8 cellular contexts compared by ENCODE assay signal in genomic region chr12:25386823-25387134, GRCh38.
DNase-seq lines count a peak whose midpoint lies in the region; ATAC-seq and TF ChIP-seq lines count a peak whose summit lies in the region.

No MANE protein-coding gene starts in this region.

- H3K79me2 ChIP-seq in OCI-LY1 (ENCODE audit: insufficient read depth, low read length) = no peaks in the 10 kb centered on the region

- peaks cover 34% of the 10 kb centered on the region for H3K4me1 Mint-ChIP-seq in Caco-2 (ENCODE audit: low read depth, unreplicated experiment)
- peaks cover 25 to 42% of the 10 kb centered on the region in 2 donors for H3K4me1 Mint-ChIP-seq in natural killer cell

- POLR2A ChIA-PET in Caco-2 (lab: Charles Lee) = no interaction called here
- POLR2A ChIA-PET in GM10248 (lab: Yijun Ruan, JAX) = no interaction called here

- H3K27ac Mint-ChIP-seq in Caco-2 (ENCODE audit: unreplicated experiment) = peak overlapping the region; percentile 99
- peak overlapping the region; percentile 99 to 100 for H3K27ac Mint-ChIP-seq in natural killer cell

- H4K20me1 ChIP-seq in OCI-LY1 (ENCODE audit: insufficient read depth, low read length) = no peaks in the 10 kb centered on the region

- peak overlapping the region; percentile 1; the same call in 1 of the 2 replicates for H2AFZ ChIP-seq in OCI-LY1 (ENCODE audit: low read length)

- DNase-seq in Caco-2 = no peak
- peak in 1 of 10 donors; percentile 3 for DNase-seq in dorsolateral prefrontal cortex
- DNase-seq in natural killer cell = no peak
- DNase-seq in GM10248 (ENCODE audit: extremely low spot score) = no peak
- DNase-seq in effector CD4-positive, alpha-beta T cell = no peak
- no peak for DNase-seq in cerebellar cortex (ENCODE audit: low spot score)
- DNase-seq in occipital lobe (lab: John Stamatoyannopoulos, UW) = no peak

- peak overlapping the region; percentile 55 for H3K9ac ChIP-seq in OCI-LY1 (ENCODE audit: low read length)

- intact Hi-C loops in Caco-2 (cut with micrococcal nuclease; ENCODE audit: unreplicated experiment) = loop anchor here (1.0 kb wide), 4 partner anchors 145 to 395 kb away; no protein-coding TSS in a partner anchor
- intact Hi-C loops in dorsolateral prefrontal cortex (cut with DNase I) = no loop called here
- intact Hi-C loops in natural killer cell (cut with micrococcal nuclease) = loop anchor here (1.0 kb wide), 5 partner anchors 60 to 395 kb away; no protein-coding TSS in a partner anchor

- no peak for TF ChIP-seq CTCF in Caco-2 (IDR thresholded peaks at IDR 0.05; ENCODE audit: insufficient read depth in 1 of 2, low read depth in 1 of 2, low read length in 1 of 2, severe bottlenecking in 1 of 2, unreplicated experiment in 1 of 2)
- no peak for TF ChIP-seq CTCF in OCI-LY1 (IDR thresholded peaks at IDR 0.05; ENCODE audit: low read length)
- TF ChIP-seq CTCF in dorsolateral prefrontal cortex (IDR thresholded peaks at IDR 0.05 in 54 of 56, conservative IDR thresholded peaks at IDR 0.05 in 2 of 56; ENCODE audit: low read depth in 1 of 56, partially characterized antibody in 56 of 56) = no peak
- no peak for TF ChIP-seq CTCF in natural killer cell (IDR thresholded peaks at IDR 0.05)
- TF ChIP-seq CTCF in GM10248 (IDR thresholded peaks at IDR 0.05; ENCODE audit: control extremely low read depth, extremely low read depth, low read depth, missing control alignments) = no peak

- peak overlapping the region; percentile 49 for H3K27ac ChIP-seq in OCI-LY1 (ENCODE audit: low read depth, low read length, poor library complexity, severe bottlenecking)
- peak overlapping the region; percentile 82 to 100 (median 98) for H3K27ac ChIP-seq in dorsolateral prefrontal cortex

- H3F3A ChIP-seq in OCI-LY1 (ENCODE audit: insufficient read depth, low read length) = no peaks in the 10 kb centered on the region

- H3K9me3 ChIP-seq in Caco-2 (no peaks in the 10 kb centered on the region), OCI-LY1 (ENCODE audit: low read length) (no peaks in the 10 kb centered on the region)

- H3K4me3 Mint-ChIP-seq in Caco-2 (ENCODE audit: unreplicated experiment) (peak overlapping the region; percentile 97), natural killer cell (peak overlapping the region; percentile 97)

- H3K36me3 Mint-ChIP-seq in Caco-2 (ENCODE audit: insufficient read depth, unreplicated experiment) (peaks cover 36% of the 10 kb centered on the region), natural killer cell (no peaks in the 10 kb centered on the region)

- CTCF ChIA-PET in Caco-2 (lab: Charles Lee) (interaction anchor here (0.6 to 1.5 kb wide), 7 partner anchors 39 to 614 kb away, joined by 3 to 13 read pairs (median 7); partner anchors contain the start of genes DNAI7 and ETFRF1), GM10248 (lab: Yijun Ruan, JAX) (interaction anchor here (0.7 to 2.1 kb wide), 23 partner anchors 8 to 634 kb away, joined by 3 to 7 read pairs (median 4); a partner anchor contains a TSS)

- no TSS peak for BruUV-seq in Caco-2 (replicated peaks; lab: Mats Ljungman, UMichigan)

- H3K27me3 ChIP-seq in Caco-2 (replicated peaks; ENCODE audit: control insufficient read depth, insufficient read depth, low read length) (no peaks in the 10 kb centered on the region), OCI-LY1 (ENCODE audit: insufficient read depth, low read length) (no peaks in the 10 kb centered on the region), dorsolateral prefrontal cortex (no peaks in the 10 kb centered on the region)

- no peaks in the 10 kb centered on the region for H3K27me3 Mint-ChIP-seq in Caco-2 (ENCODE audit: insufficient read depth, unreplicated experiment)
- no peaks in the 10 kb centered on the region for H3K27me3 Mint-ChIP-seq in natural killer cell (ENCODE audit: low read depth in 2 of 2)

- no peaks in the 10 kb centered on the region for H3K9me2 ChIP-seq in OCI-LY1 (ENCODE audit: low read depth, low read length)

- no peak for ATAC-seq in natural killer cell

- H3K4me1 ChIP-seq in Caco-2 (peaks cover 11% of the 10 kb centered on the region), OCI-LY1 (ENCODE audit: insufficient read depth, low read length, severe bottlenecking) (peaks cover 19% of the 10 kb centered on the region)

- H3K4me3 ChIP-seq in Caco-2 (ENCODE audit: low read depth, low read length) = peak overlapping the region; percentile 67
- peak overlapping the region; percentile 66 for H3K4me3 ChIP-seq in OCI-LY1 (ENCODE audit: low read depth, low read length, poor library complexity, severe bottlenecking)
- peak overlapping the region; percentile 51 to 99 (median 81) for H3K4me3 ChIP-seq in dorsolateral prefrontal cortex

- H3K36me3 ChIP-seq in Caco-2 (ENCODE audit: control insufficient read depth, insufficient read depth, low read length) (no peaks in the 10 kb centered on the region), OCI-LY1 (ENCODE audit: insufficient read depth, low read length) (no peaks in the 10 kb centered on the region)

- peak overlapping the region; percentile 79 for H3K4me2 ChIP-seq in OCI-LY1 (ENCODE audit: low read length)

- H3K9me3 Mint-ChIP-seq in Caco-2 (ENCODE audit: unreplicated experiment) = no peaks in the 10 kb centered on the region
- no peaks in the 10 kb centered on the region for H3K9me3 Mint-ChIP-seq in natural killer cell

Comparison
In these comparisons a context has a peak if more than half of its experiments do, and no peak if none do; other contexts are left out.
1. intact Hi-C loops: an anchor here in Caco-2 (1.0 kb wide) and natural killer cell (1.0 kb wide); none called in dorsolateral prefrontal cortex.